11 cellular contexts compared by ENCODE assay signal in genomic region chr22:17969732-17970131, GRCh38. TPM values are rescaled to one million over a fixed set of nuclear protein-coding genes. Genes with fewer than 3 reads are reported as not detected.
DNase-seq lines count a peak whose midpoint lies in the region; ATAC-seq, FAIRE-seq and TF ChIP-seq lines count a peak whose summit lies in the region.
"Had no signal": no experiment of that assay in that cellular context is flagged by ENCODE, and none has a peak within 500 bp of the region (broad histone marks: within the 10 kb centered on the region; RNA-seq: fewer than 3 reads in every experiment).

No MANE protein-coding gene starts in this region.

- H3K4me1 Mint-ChIP-seq in HFFc6 (ENCODE audit: low read depth) (peaks cover 69% of the 10 kb centered on the region), astrocyte (ENCODE audit: low read depth, unreplicated experiment) (peaks cover 59% of the 10 kb centered on the region)
- H3K4me1 Mint-ChIP-seq in stimulated activated naive B cell treated with anti-CD40 and anti-IgM and Interleukin-4, amounts not matched to agents 10 μg/mL and 1 μg/mL and 100 μg/mL, for 72 hours = peaks cover 66 to 94% of the 10 kb centered on the region in 2 donors
- H3K4me1 Mint-ChIP-seq in effector memory CD8-positive, alpha-beta T cell (ENCODE audit: low read depth in 2 of 2) = peaks cover 20 to 22% of the 10 kb centered on the region in 2 donors

- H3K27ac Mint-ChIP-seq in HFFc6 (peak overlapping the region; percentile 99), astrocyte (ENCODE audit: unreplicated experiment) (peak overlapping the region; percentile 96)
- H3K27ac Mint-ChIP-seq in stimulated activated naive B cell treated with anti-CD40 and anti-IgM and Interleukin-4, amounts not matched to agents 10 μg/mL and 1 μg/mL and 100 μg/mL, for 72 hours = peak overlapping the region; percentile 98
- H3K27ac Mint-ChIP-seq in effector memory CD8-positive, alpha-beta T cell = peak overlapping the region in 1 of 2 donors; percentile 50

- peak; percentile 17 for FAIRE-seq in astrocyte (lab: Jason Lieb, UNC)
- FAIRE-seq: colon, TTC549 had no signal

- H3K9me3 Mint-ChIP-seq in HFFc6 = no peaks in the 10 kb centered on the region
- no peaks in the 10 kb centered on the region for H3K9me3 Mint-ChIP-seq in astrocyte (ENCODE audit: unreplicated experiment)
- no peaks in the 10 kb centered on the region for H3K9me3 Mint-ChIP-seq in stimulated activated naive B cell treated with anti-CD40 and anti-IgM and Interleukin-4, amounts not matched to agents 10 μg/mL and 1 μg/mL and 100 μg/mL, for 72 hours
- H3K9me3 Mint-ChIP-seq in effector memory CD8-positive, alpha-beta T cell = no peaks in the 10 kb centered on the region

- H3K36me3 Mint-ChIP-seq in HFFc6 (ENCODE audit: low read depth) (peaks cover 9% of the 10 kb centered on the region; the same call in 1 of the 2 replicates), astrocyte (ENCODE audit: low read depth, unreplicated experiment) (peaks cover 11% of the 10 kb centered on the region)
- H3K36me3 Mint-ChIP-seq in stimulated activated naive B cell treated with anti-CD40 and anti-IgM and Interleukin-4, amounts not matched to agents 10 μg/mL and 1 μg/mL and 100 μg/mL, for 72 hours = peaks cover 34 to 58% of the 10 kb centered on the region in 2 donors
- H3K36me3 Mint-ChIP-seq in effector memory CD8-positive, alpha-beta T cell (ENCODE audit: insufficient read depth) = peaks cover 14% of the 10 kb centered on the region

- no peaks in the 10 kb centered on the region for H3K9me3 ChIP-seq in astrocyte (ENCODE audit: insufficient read depth, low read depth, low read length)
- H3K9me3 ChIP-seq in right atrium auricular region = no peaks in the 10 kb centered on the region

- H3K27me3 Mint-ChIP-seq in HFFc6 (ENCODE audit: insufficient read depth) (peaks cover 4% of the 10 kb centered on the region; the same call in 1 of the 2 replicates), astrocyte (ENCODE audit: low read depth, unreplicated experiment) (no peaks in the 10 kb centered on the region)
- H3K27me3 Mint-ChIP-seq in stimulated activated naive B cell treated with anti-CD40 and anti-IgM and Interleukin-4, amounts not matched to agents 10 μg/mL and 1 μg/mL and 100 μg/mL, for 72 hours = no peaks in the 10 kb centered on the region
- H3K27me3 Mint-ChIP-seq in effector memory CD8-positive, alpha-beta T cell = no peaks in the 10 kb centered on the region

- H3K36me3 ChIP-seq in astrocyte (ENCODE audit: insufficient read depth, low read length) (no peaks in the 10 kb centered on the region), right atrium auricular region (no peaks in the 10 kb centered on the region)

- peaks cover 30% of the 10 kb centered on the region for H3K4me1 ChIP-seq in astrocyte (ENCODE audit: insufficient read depth, low read length)
- H3K4me1 ChIP-seq in right atrium auricular region = peaks cover 0 to 59% of the 10 kb centered on the region in 2 donors

- no peak overlapping the region for H3K4me3 ChIP-seq in astrocyte (ENCODE audit: insufficient read depth, low read depth, low read length)
- H3K4me3 ChIP-seq in right atrium auricular region = no peak overlapping the region

- H3K27me3 ChIP-seq in astrocyte (ENCODE audit: insufficient read depth, low read length) = no peaks in the 10 kb centered on the region
- no peaks in the 10 kb centered on the region for H3K27me3 ChIP-seq in right atrium auricular region

- peak overlapping the region; percentile 82 for H3K4me3 Mint-ChIP-seq in HFFc6
- peak overlapping the region; percentile 51 for H3K4me3 Mint-ChIP-seq in astrocyte (ENCODE audit: unreplicated experiment)
- peak overlapping the region; percentile 21 to 80 for H3K4me3 Mint-ChIP-seq in stimulated activated naive B cell treated with anti-CD40 and anti-IgM and Interleukin-4, amounts not matched to agents 10 μg/mL and 1 μg/mL and 100 μg/mL, for 72 hours
- no peak overlapping the region for H3K4me3 Mint-ChIP-seq in effector memory CD8-positive, alpha-beta T cell

- H4K20me1 ChIP-seq in astrocyte (ENCODE audit: insufficient read depth, low read length) = peaks cover 63% of the 10 kb centered on the region

- DNase-seq in HFFc6 (peak; percentile 92), astrocyte (ENCODE audit: low read depth) (peak; percentile 97), right atrium auricular region (ENCODE audit: low spot score) (peak; percentile 68), SKM-1 (lab: John Stamatoyannopoulos, UW; ENCODE audit: unreplicated experiment) (no peak), NCI-H2081 (lab: John Stamatoyannopoulos, UW) (no peak)
- DNase-seq in stimulated activated naive B cell treated with anti-CD40 and anti-IgM and Interleukin-4, amounts not matched to agents 10 μg/mL and 1 μg/mL and 100 μg/mL, for 72 hours = no peak
- DNase-seq in effector memory CD8-positive, alpha-beta T cell = no peak
- DNase-seq: NCI-H1436 had no signal

- H3K27ac ChIP-seq in astrocyte (ENCODE audit: low read depth, low read length) = peak overlapping the region; percentile 88
- H3K27ac ChIP-seq in right atrium auricular region = peak overlapping the region; percentile 52 to 68

- peaks cover 93% of the 10 kb centered on the region for H3K79me2 ChIP-seq in astrocyte (ENCODE audit: insufficient read depth, low read length)

- ATAC-seq in stimulated activated naive B cell treated with anti-CD40 and anti-IgM and Interleukin-4, amounts not matched to agents 10 μg/mL and 1 μg/mL and 100 μg/mL, for 72 hours (replicated peaks) = no peak
- no peak for ATAC-seq in GM18907 (IDR thresholded peaks at IDR 0.05; ENCODE audit: unreplicated experiment)
- ATAC-seq in effector memory CD8-positive, alpha-beta T cell (replicated peaks) = no peak

- TF ChIP-seq CTCF in HFFc6 (IDR thresholded peaks at IDR 0.05) (no peak), astrocyte (IDR thresholded peaks at IDR 0.05; ENCODE audit: insufficient read depth, low read depth, low read length) (no peak), right atrium auricular region (IDR thresholded peaks at IDR 0.05) (no peak)

- H2AFZ ChIP-seq in astrocyte (ENCODE audit: low read depth, low read length) = no peak overlapping the region

- H3K4me2 ChIP-seq in astrocyte (ENCODE audit: low read length) = peak overlapping the region; percentile 53

- H3K9ac ChIP-seq in astrocyte (ENCODE audit: low read length) = peak overlapping the region; percentile 80

RNA-seq across cellular contexts. Expression of gene MICAL3, which starts 54.6 kb away (rescaled TPM):
- 10 to 100 TPM; 38.6 to 44.1 (median 39.7) TPM for total RNA-seq in HFFc6 (2021; fragmentation: NEBNext Ultra II Directional; extraction: Animal tissue kit (Norgen Biotek cat#: 25700))
- 101 and 113 TPM in 2 replicates for total RNA-seq in astrocyte
- 10 to 100 TPM; 42.5 to 45.1 TPM for total RNA-seq in right atrium auricular region

Comparison
In these comparisons a context has a peak if more than half of its experiments do, and no peak if none do; other contexts are left out.
1. DNase-seq: peak in HFFc6 (single experiment), astrocyte (single experiment) and right atrium auricular region (single experiment); none in stimulated activated naive B cell treated with anti-CD40 and anti-IgM and Interleukin-4, amounts not matched to agents 10 μg/mL and 1 μg/mL and 100 μg/mL, for 72 hours (single experiment), SKM-1 (single experiment), effector memory CD8-positive, alpha-beta T cell (0 of 3) and NCI-H2081 (0 of 2).
2. H3K4me3 Mint-ChIP-seq: peak in HFFc6 (single experiment), astrocyte (single experiment) and stimulated activated naive B cell treated with anti-CD40 and anti-IgM and Interleukin-4, amounts not matched to agents 10 μg/mL and 1 μg/mL and 100 μg/mL, for 72 hours (2 of 2); none in effector memory CD8-positive, alpha-beta T cell (0 of 2).